14 cellular contexts compared by ENCODE assay signal in the genomic region with DNA sequence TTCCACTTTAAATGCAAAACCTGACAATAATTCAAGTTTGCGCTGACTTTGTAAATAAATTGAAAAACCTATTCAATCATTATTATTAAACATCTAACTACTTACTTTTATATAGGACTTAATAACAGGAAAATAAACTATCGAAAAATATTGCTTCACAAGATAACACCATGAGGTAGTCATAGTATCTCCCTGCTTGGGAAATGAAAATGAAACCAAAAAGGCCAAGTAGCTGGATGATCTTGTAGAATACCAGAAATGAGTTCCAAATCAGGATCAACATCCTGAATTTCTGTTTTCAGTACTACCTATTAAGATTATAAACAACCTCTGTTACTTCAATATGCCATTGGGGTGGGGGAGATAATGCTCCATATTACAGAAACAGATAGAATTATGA. TPM values are rescaled to one million over a fixed set of nuclear protein-coding genes. Genes with fewer than 3 reads are reported as not detected.
DNase-seq lines count a peak whose midpoint lies in the region; ATAC-seq, FAIRE-seq and TF ChIP-seq lines count a peak whose summit lies in the region.
"Had no signal": no experiment of that assay in that cellular context is flagged by ENCODE, and none has a peak within 500 bp of the region (broad histone marks: within the 10 kb centered on the region; RNA-seq: fewer than 3 reads in every experiment).

No MANE protein-coding gene starts in this region.

- peak; percentile 45 for FAIRE-seq in colon (lab: Jason Lieb, UNC)
- FAIRE-seq: urothelium cell line had no signal

- H3K9me1 ChIP-seq in IMR-90 (ENCODE audit: insufficient read depth, low read length): peaks cover 3% of the 10 kb centered on the region; the same call in 1 of the 2 replicates

- no peak overlapping the region for H4K5ac ChIP-seq in IMR-90 (ENCODE audit: low read depth, low read length)

- no peak for TF ChIP-seq POLR2A in IMR-90 (IDR thresholded peaks at IDR 0.05; ENCODE audit: low read depth, low read length)

- H2BK5ac ChIP-seq in IMR-90 (ENCODE audit: low read depth, low read length, poor library complexity, severe bottlenecking) (peak overlapping the region; percentile 55), mesenchymal stem cell (ENCODE audit: low read depth, low read length, poor library complexity, severe bottlenecking) (no peak overlapping the region)

- H4K91ac ChIP-seq in IMR-90 (ENCODE audit: insufficient read depth, low read depth, low read length) (no peak overlapping the region), mesenchymal stem cell (ENCODE audit: low read length) (no peak overlapping the region)

- H2AK5ac ChIP-seq in IMR-90 (ENCODE audit: low read depth, low read length) (no peak overlapping the region), mesenchymal stem cell (ENCODE audit: low read length, severe bottlenecking) (no peak overlapping the region)

- TF ChIP-seq RAD21 in IMR-90 (IDR thresholded peaks at IDR 0.05; ENCODE audit: low read length): no peak

- TF ChIP-seq CTCF in IMR-90 (conservative IDR thresholded peaks at IDR 0.05; ENCODE audit: low read depth, low read length): no peak

- no peak overlapping the region for H3K56ac ChIP-seq in IMR-90 (ENCODE audit: extremely low read depth, insufficient read depth, low read length)

- H3K36me3 ChIP-seq in IMR-90 (ENCODE audit: control insufficient read depth, insufficient read depth, low read length) (peaks cover 13% of the 10 kb centered on the region), mesenchymal stem cell (ENCODE audit: control insufficient read depth in 1 of 2, insufficient read depth in 2 of 2, low read depth in 1 of 2, low read length in 2 of 2) (peaks cover 10 to 82% of the 10 kb centered on the region in 2 experiments)

- H2AK9ac ChIP-seq in IMR-90 (replicated peaks; ENCODE audit: low read depth, low read length, poor library complexity): no peak overlapping the region

- intact Hi-C loops in IMR-90 (cut with micrococcal nuclease): loop anchor here (5.0 kb wide), 1 partner anchor 212 kb away; no protein-coding TSS in a partner anchor

- DNase-seq in GM03348 (ENCODE audit: low spot score): peak; percentile 23
- DNase-seq in IMR-90: peak; percentile 58
- peak; percentile 65 for DNase-seq in mesenchymal stem cell
- DNase-seq in NCI-H510A (lab: John Stamatoyannopoulos, UW): no peak
- DNase-seq: activated CD4-positive, alpha-beta T cell treated with anti-CD3 and anti-CD28 coated beads for 48 hours; activated naive CD4-positive, alpha-beta T cell treated with anti-CD3 and anti-CD28 coated beads, Interleukin-2, amount 10 ng/mL, durations not matched to agents 7 days and 5 days; hypothalamus; NCI-H345; SIG-M5 had no signal

- H4K8ac ChIP-seq in IMR-90 (ENCODE audit: low read depth in 2 of 2, low read length in 2 of 2) (peak overlapping the region in 1 of 2 experiments; percentile 40; a peak in 1 of 4 replicates), mesenchymal stem cell (ENCODE audit: low read length) (no peak overlapping the region)

- POLR2A ChIA-PET in IMR-90 (lab: Charles Lee; ENCODE audit: unreplicated experiment): no interaction called here

- H3K27me3 ChIP-seq in IMR-90 (ENCODE audit: control insufficient read depth, insufficient read depth, low read length) (no peaks in the 10 kb centered on the region), mesenchymal stem cell (ENCODE audit: control insufficient read depth in 1 of 2, insufficient read depth in 1 of 2, low read length in 2 of 2) (no peaks in the 10 kb centered on the region)

- BruUV-seq in IMR-90 (replicated peaks; lab: Mats Ljungman, UMichigan): no TSS peak

- H3K4ac ChIP-seq in IMR-90 (ENCODE audit: low read depth, low read length) (no peak overlapping the region), mesenchymal stem cell (ENCODE audit: low read depth in 1 of 2, low read length in 2 of 2) (no peak overlapping the region)

- no peaks in the 10 kb centered on the region for H4K20me1 ChIP-seq in IMR-90 (ENCODE audit: insufficient read depth, low read length)

- H3K4me1 ChIP-seq in IMR-90 (ENCODE audit: control insufficient read depth, insufficient read depth, low read length): peaks cover 2% of the 10 kb centered on the region; the same call in 1 of the 2 replicates
- H3K4me1 ChIP-seq in mesenchymal stem cell (ENCODE audit: control insufficient read depth, insufficient read depth, low read depth, low read length): no peaks in the 10 kb centered on the region

- H2BK20ac ChIP-seq in IMR-90 (ENCODE audit: low read depth, low read length): no peak overlapping the region

- H2BK15ac ChIP-seq in IMR-90 (ENCODE audit: low read depth, low read length) (no peak overlapping the region), mesenchymal stem cell (ENCODE audit: low read depth, poor library complexity, severe bottlenecking) (no peak overlapping the region)

- H3K27ac ChIP-seq in IMR-90 (ENCODE audit: insufficient read depth, low read length): no peak overlapping the region
- no peak overlapping the region for H3K27ac ChIP-seq in mesenchymal stem cell (ENCODE audit: low read length, poor library complexity, severe bottlenecking)
- H3K27ac ChIP-seq: skin epidermis had no signal

- H3K9me3 ChIP-seq in IMR-90 (ENCODE audit: control insufficient read depth, insufficient read depth, low read length) (no peaks in the 10 kb centered on the region), mesenchymal stem cell (ENCODE audit: control insufficient read depth, low read length) (no peaks in the 10 kb centered on the region)

- H2BK12ac ChIP-seq in mesenchymal stem cell (ENCODE audit: low read length in 2 of 2): no peak overlapping the region

- ATAC-seq in IMR-90 (ENCODE audit: low read depth) (peak; percentile 69), GM18870 (IDR thresholded peaks at IDR 0.05; ENCODE audit: unreplicated experiment) (no peak), HG03175 (IDR thresholded peaks at IDR 0.05; ENCODE audit: unreplicated experiment) (no peak)

- H3K18ac ChIP-seq in IMR-90 (ENCODE audit: low read depth, low read length) (no peak overlapping the region), mesenchymal stem cell (ENCODE audit: low read depth in 1 of 2, low read length in 2 of 2) (no peak overlapping the region)

- H3K23ac ChIP-seq in IMR-90 (ENCODE audit: low read depth, low read length): no peak overlapping the region
- no peak overlapping the region for H3K23ac ChIP-seq in mesenchymal stem cell (ENCODE audit: low read length in 2 of 2)

- H2AFZ ChIP-seq in IMR-90 (replicated peaks; ENCODE audit: low read length, poor library complexity) (no peak overlapping the region), mesenchymal stem cell (ENCODE audit: low read depth, low read length) (no peak overlapping the region)

- no peak overlapping the region for H3K14ac ChIP-seq in IMR-90 (replicated peaks; ENCODE audit: low read depth, low read length)
- H3K14ac ChIP-seq in mesenchymal stem cell (ENCODE audit: low read length in 2 of 2): no peak overlapping the region

- CTCF ChIA-PET in IMR-90 (lab: Yijun Ruan, JAX): no interaction called here

- dilution Hi-C loops in IMR-90 (cut with HindIII; ENCODE audit: low sequenced_read_pairs, unreplicated experiment): no loop called here

- H3K4me3 ChIP-seq in IMR-90 (ENCODE audit: insufficient read depth, low read depth, low read length) (no peak overlapping the region; the same call in 1 of the 2 replicates), mesenchymal stem cell (ENCODE audit: insufficient read depth in 1 of 2, low read depth in 1 of 2, low read length in 2 of 2) (no peak overlapping the region)
- H3K4me3 ChIP-seq: skin epidermis had no signal

- H2BK120ac ChIP-seq in IMR-90 (ENCODE audit: low read depth, low read length) (no peak overlapping the region), mesenchymal stem cell (ENCODE audit: low read depth, low read length) (no peak overlapping the region)

- WGBS in IMR-90 (ENCODE audit: extremely low coverage in 2 of 2, insufficient read length in 1 of 2), 2 experiments: no CpG with 5 or more reads among the region's 2 CpGs
- 100% methylated on average over 1 of the region's 2 CpGs for WGBS in mesenchymal stem cell

- peaks cover 5 to 26% of the 10 kb centered on the region in 2 experiments for H3K79me1 ChIP-seq in IMR-90 (ENCODE audit: low read depth in 1 of 2, low read length in 2 of 2)
- H3K79me1 ChIP-seq in mesenchymal stem cell (replicated peaks; ENCODE audit: low read length, poor library complexity, severe bottlenecking): peaks cover 7% of the 10 kb centered on the region

- in situ Hi-C loops in IMR-90 (cut with MboI; ENCODE audit: low sequenced_read_pairs): no loop called here

- H3K4me2 ChIP-seq in IMR-90 (ENCODE audit: low read depth, low read length): peak overlapping the region; percentile 89
- H3K4me2 ChIP-seq in mesenchymal stem cell (ENCODE audit: low read length, poor library complexity, severe bottlenecking): no peak overlapping the region

- no peak overlapping the region for H3K9ac ChIP-seq in IMR-90 (ENCODE audit: low read depth, low read length)
- peak overlapping the region; percentile 65 for H3K9ac ChIP-seq in mesenchymal stem cell (ENCODE audit: low read length)

TF ChIP-seq in IMR-90, 13 proteins besides CTCF, POLR2A, EP300 and RAD21:
- TF ChIP-seq CEBPB (IDR thresholded peaks at IDR 0.05; ENCODE audit: low read depth, low read length) (peak; percentile 74), RFX5 (IDR thresholded peaks at IDR 0.05; ENCODE audit: low read depth, low read length) (no peak)

RNA-seq across cellular contexts. Expression of gene CHIC2, which starts 58.9 kb away (rescaled TPM):
- total RNA-seq in IMR-90 (2012; rRNA removed): 26.3 and 65.0 TPM in 2 replicates
- 18.8 and 20.4 TPM in 2 replicates for polyA plus RNA-seq in IMR-90 (2012; rRNA removed)
- polyA plus RNA-seq in IMR-90 (2012; cell fraction: cytosol; rRNA removed): 25.1 and 34.5 TPM in 2 replicates
- 13.2 and 17.0 TPM in 2 replicates for polyA plus RNA-seq in IMR-90 (2012; cell fraction: nucleus; rRNA removed; ENCODE audit: low replicate concordance)
- 23.2 TPM for polyA plus RNA-seq in mesenchymal stem cell (2013, experiment 1 of 2)
- polyA plus RNA-seq in mesenchymal stem cell (2013, experiment 2 of 2): 23.9 TPM
